ENCODE assay signal across 10 cellular contexts in the genomic region with DNA sequence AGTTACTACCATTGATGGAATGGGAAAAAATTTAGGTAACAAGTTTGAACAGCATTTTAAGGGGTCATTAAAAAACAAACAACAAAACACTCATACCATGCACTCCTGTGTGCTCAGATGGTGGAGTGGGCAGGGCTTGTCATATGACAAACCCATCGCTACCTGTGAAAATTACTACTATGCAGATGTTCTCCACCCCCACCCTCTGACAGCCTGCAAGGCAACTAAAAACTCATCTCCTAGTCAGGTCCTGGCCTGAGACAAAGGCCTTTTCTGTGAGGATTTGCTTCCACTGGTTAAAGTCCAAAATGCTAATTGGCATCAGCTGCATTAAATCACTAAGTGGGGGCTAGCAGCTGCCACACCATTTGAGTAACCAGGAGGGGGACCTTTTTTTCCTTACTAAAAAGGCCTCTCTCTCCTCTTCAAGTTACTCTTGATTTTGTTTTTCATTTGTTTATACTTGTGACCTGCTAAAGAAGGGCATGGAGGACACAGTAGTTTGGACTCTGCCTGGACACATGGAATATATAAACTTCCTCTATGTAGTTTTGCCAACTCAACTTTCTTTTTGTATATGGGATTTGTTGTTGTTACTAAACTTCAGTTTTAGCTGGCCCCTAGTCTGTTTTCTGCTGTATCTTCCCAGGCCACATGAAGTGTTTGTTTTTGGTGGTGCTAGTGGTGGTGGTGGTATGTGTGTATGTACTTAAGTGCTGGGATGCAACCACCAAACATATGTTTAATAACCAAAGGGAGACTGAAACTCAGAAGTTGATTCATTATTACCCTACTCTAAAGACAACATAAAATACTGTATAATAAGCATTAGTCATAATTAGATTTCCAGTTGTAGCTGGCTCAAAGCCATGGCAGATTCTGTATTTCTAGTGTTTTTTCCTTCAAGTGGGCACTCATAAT.
DNase-seq lines count a peak whose midpoint lies in the region; ATAC-seq and TF ChIP-seq lines count a peak whose summit lies in the region.
"Had no signal": no experiment of that assay in that cellular context is flagged by ENCODE, and none has a peak within 500 bp of the region (broad histone marks: within the 10 kb centered on the region; RNA-seq: fewer than 3 reads in every experiment).

No MANE protein-coding gene starts in this region.

- peak overlapping the region; percentile 67 to 85 (median 73) for H3K27ac Mint-ChIP-seq in nephron

- H3K27me3 ChIP-seq in heart left ventricle = no peaks in the 10 kb centered on the region
- no peaks in the 10 kb centered on the region for H3K27me3 ChIP-seq in WERI-Rb-1 (ENCODE audit: insufficient read depth, low read depth, severe bottlenecking)

- no peaks in the 10 kb centered on the region for H3K27me3 Mint-ChIP-seq in nephron (ENCODE audit: low read depth)

- H3K36me3 ChIP-seq in heart left ventricle (no peaks in the 10 kb centered on the region), WERI-Rb-1 (no peaks in the 10 kb centered on the region; the same call in 1 of the 2 replicates)

- H3K4me3 ChIP-seq in heart left ventricle (no peak overlapping the region), WERI-Rb-1 (ENCODE audit: low read depth, low read length) (no peak overlapping the region)

- no peak for TF ChIP-seq POLR2A in heart left ventricle (IDR thresholded peaks at IDR 0.05)

- no peaks in the 10 kb centered on the region for H3K9me3 ChIP-seq in heart left ventricle
- H3K9me3 ChIP-seq in WERI-Rb-1 (ENCODE audit: severe bottlenecking) = no peaks in the 10 kb centered on the region

- peak overlapping the region; percentile 89 for H3K27ac ChIP-seq in cingulate gyrus (ENCODE audit: low read depth, low read length)
- peak overlapping the region in 1 of 12 donors; percentile 18 for H3K27ac ChIP-seq in heart left ventricle
- no peak overlapping the region for H3K27ac ChIP-seq in WERI-Rb-1

- H3K4me1 ChIP-seq in heart left ventricle = peaks cover 10 to 96% (median 78%) of the 10 kb centered on the region in 12 donors

- TF ChIP-seq CTCF in nephron (IDR thresholded peaks at IDR 0.05; ENCODE audit: unreplicated experiment in 3 of 3) = no peak
- TF ChIP-seq CTCF in heart left ventricle (IDR thresholded peaks at IDR 0.05) = no peak
- TF ChIP-seq CTCF in WERI-Rb-1 (IDR thresholded peaks at IDR 0.05; ENCODE audit: low read depth, low read length) = no peak

- WGBS in heart left ventricle, 4 donors = 67 to 94% (median 71%) methylated on average over 1 of the region's 1 CpG

- no peak for ATAC-seq in heart left ventricle

- DNase-seq in DMS79 treated with DMSO at 0.1 percent for 48 hours (lab: John Stamatoyannopoulos, UW) (peak; percentile 86), NCI-H510A treated with DMSO at 0.1 percent for 48 hours (lab: John Stamatoyannopoulos, UW) (peak; percentile 69), cortex of kidney (lab: John Stamatoyannopoulos, UW) (no peak), heart left ventricle (no peak), activated gamma-delta T cell (lab: John Stamatoyannopoulos, UW) (no peak), WERI-Rb-1 (no peak)
- DNase-seq: activated CD4-positive, alpha-beta T cell treated with anti-CD3 and anti-CD28 coated beads, Interleukin-2, amount 50 U/mL, for 48 hours; stimulated activated CD4-positive, alpha-beta T cell treated with anti-CD3 and anti-CD28 coated beads, Interleukin-15, amount 100 ng/mL, for 24 hours had no signal

- peaks cover 69% of the 10 kb centered on the region for H3K4me1 Mint-ChIP-seq in nephron

- intact Hi-C loops in heart left ventricle (cut with DNase I) = loop anchor here in 1 of 10 donors (5.0 kb wide), 1 partner anchor 41 kb away; no protein-coding TSS in a partner anchor

- H3K36me3 Mint-ChIP-seq in nephron (ENCODE audit: low read depth) = no peaks in the 10 kb centered on the region

- H3K9me3 Mint-ChIP-seq in nephron = no peaks in the 10 kb centered on the region

- peak overlapping the region in 1 of 3 experiments; percentile 10 for H3K4me3 Mint-ChIP-seq in nephron

Comparison
In these comparisons a context has a peak if more than half of its experiments do, and no peak if none do; other contexts are left out.
1. DNase-seq: peak in DMS79 treated with DMSO at 0.1 percent for 48 hours (single experiment) and NCI-H510A treated with DMSO at 0.1 percent for 48 hours (single experiment); none in cortex of kidney (single experiment), heart left ventricle (0 of 5), activated gamma-delta T cell (single experiment) and WERI-Rb-1 (single experiment).